In the genomic region with DNA sequence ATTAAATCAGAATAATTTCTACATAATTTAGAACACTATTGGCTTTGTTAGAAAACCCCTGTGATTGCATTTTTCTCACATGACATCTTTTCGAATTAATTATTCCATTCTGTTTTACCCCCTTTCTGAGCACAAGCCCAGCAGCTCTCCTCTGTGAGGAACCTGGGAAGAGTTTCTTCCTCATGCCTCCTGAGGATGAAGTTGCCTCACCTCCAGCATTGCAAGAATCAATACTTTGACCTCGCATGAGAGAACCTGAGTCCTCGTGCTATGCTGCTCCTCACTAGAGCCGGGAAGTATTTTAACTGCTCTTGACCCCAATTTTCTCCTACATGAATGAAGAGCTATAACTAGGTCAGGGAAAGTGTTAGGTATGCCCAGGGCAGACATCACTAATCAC, we compare ENCODE assay signal across 18 cellular contexts.
"Had no signal": no experiment of that assay in that cellular context is flagged by ENCODE, and none has a peak within 500 bp of the region (broad histone marks: within the 10 kb centered on the region; RNA-seq: fewer than 3 reads in every experiment).

No MANE protein-coding gene starts in this region.

- H3K79me2 ChIP-seq: parathyroid adenoma had no signal

- DNase-seq: esophagus squamous epithelium; foreskin keratinocyte; immature natural killer cell; left cardiac atrium; left ventricle myocardium superior; mesenchymal stem cell; naive thymus-derived CD4-positive, alpha-beta T cell; nephron progenitor cell; sigmoid colon; stimulated activated CD4-positive, alpha-beta T cell treated with anti-CD3 and anti-CD28 coated beads, Interleukin-2, amount 100 ng/mL, for 24 hours; stimulated activated CD4-positive, alpha-beta T cell treated with anti-CD3 and anti-CD28 coated beads, Interleukin-4, amount 100 ng/mL, for 4 hours; stimulated activated naive CD4-positive, alpha-beta T cell treated with Interleukin-2 at 50 U/mL for 16 hours; upper lobe of left lung; uterus had no signal

- H3K4me3 ChIP-seq: esophagus squamous epithelium, lung, prostate gland, sigmoid colon, skin epidermis, upper lobe of left lung, uterus had no signal

- H2AFZ ChIP-seq: parathyroid adenoma had no signal

- H3K9ac ChIP-seq: parathyroid adenoma had no signal

- H3K36me3 ChIP-seq: esophagus squamous epithelium, prostate gland, sigmoid colon, upper lobe of left lung, uterus had no signal

- H3K9me3 ChIP-seq: esophagus squamous epithelium, prostate gland, sigmoid colon, upper lobe of left lung, uterus had no signal

- H3K27ac ChIP-seq: esophagus squamous epithelium, foreskin keratinocyte, parathyroid adenoma, prostate gland, sigmoid colon, skin epidermis, upper lobe of left lung, uterus had no signal

- H3K4me1 ChIP-seq: esophagus squamous epithelium, foreskin keratinocyte, parathyroid adenoma, prostate gland, sigmoid colon, upper lobe of left lung, uterus had no signal

- ATAC-seq: foreskin keratinocyte; left cardiac atrium; left ventricle myocardium superior; naive thymus-derived CD4-positive, alpha-beta T cell had no signal

- H3K27me3 ChIP-seq: esophagus squamous epithelium, foreskin keratinocyte, sigmoid colon, upper lobe of left lung, uterus had no signal
